In genomic region chr19:42270346-42271044, GRCh38 we compare ENCODE assay signal across 8 cellular contexts. TPM values are rescaled to one million over a fixed set of nuclear protein-coding genes. Genes with fewer than 3 reads are reported as not detected.
DNase-seq lines count a peak whose midpoint lies in the region; ATAC-seq and TF ChIP-seq lines count a peak whose summit lies in the region.

No MANE protein-coding gene starts in this region.

- no peaks in the 10 kb centered on the region for H3K9me3 Mint-ChIP-seq in endothelial cell (ENCODE audit: unreplicated experiment)
- H3K9me3 Mint-ChIP-seq in natural killer cell = no peaks in the 10 kb centered on the region

- H3K4me1 Mint-ChIP-seq in endothelial cell (ENCODE audit: unreplicated experiment) = peaks cover 32% of the 10 kb centered on the region
- H3K4me1 Mint-ChIP-seq in natural killer cell = peaks cover 8 to 10% of the 10 kb centered on the region in 2 donors

- H3K27me3 Mint-ChIP-seq in endothelial cell (ENCODE audit: unreplicated experiment) = peaks cover 5% of the 10 kb centered on the region
- no peaks in the 10 kb centered on the region for H3K27me3 Mint-ChIP-seq in natural killer cell (ENCODE audit: low read depth in 2 of 2)

- H3K79me2 ChIP-seq in DOHH2 (ENCODE audit: control insufficient read depth, low read length) (peaks cover 19% of the 10 kb centered on the region), Loucy (ENCODE audit: insufficient read depth, low read length) (peaks cover 33% of the 10 kb centered on the region)

- H3K27ac Mint-ChIP-seq in endothelial cell (ENCODE audit: unreplicated experiment) (peak overlapping the region; percentile 90), natural killer cell (no peak overlapping the region)

- H3K9ac ChIP-seq in Loucy (ENCODE audit: low read depth, low read length, poor library complexity, severe bottlenecking) = peak overlapping the region; percentile 89

- H3K4me1 ChIP-seq in DOHH2 (ENCODE audit: control insufficient read depth, low read length) = peaks cover 27% of the 10 kb centered on the region
- H3K4me1 ChIP-seq in Loucy (ENCODE audit: insufficient read depth, low read length, poor library complexity, severe bottlenecking) = peaks cover 21% of the 10 kb centered on the region
- H3K4me1 ChIP-seq in thymus (ENCODE audit: control insufficient read depth, insufficient read depth, low read length) = peaks cover 24% of the 10 kb centered on the region

- H3F3A ChIP-seq in DOHH2 (ENCODE audit: control insufficient read depth, insufficient read depth) (peaks cover 3% of the 10 kb centered on the region; the same call in 1 of the 2 replicates), Loucy (ENCODE audit: low read depth) (no peaks in the 10 kb centered on the region)

- peak overlapping the region; percentile 70 for H3K27ac ChIP-seq in DOHH2 (ENCODE audit: low read depth, low read length)
- H3K27ac ChIP-seq in thymus (ENCODE audit: low read depth) = peak overlapping the region; percentile 93

- peak overlapping the region; percentile 94 for H3K4me2 ChIP-seq in DOHH2 (ENCODE audit: low read length)
- H3K4me2 ChIP-seq in Loucy (ENCODE audit: low read depth, low read length, poor library complexity, severe bottlenecking) = peak overlapping the region; percentile 100

- H3K36me3 Mint-ChIP-seq in endothelial cell (ENCODE audit: low read depth, unreplicated experiment) (peaks cover 15% of the 10 kb centered on the region), natural killer cell (no peaks in the 10 kb centered on the region)

- no peaks in the 10 kb centered on the region for H3K27me3 ChIP-seq in DOHH2 (ENCODE audit: control insufficient read depth, low read length)
- no peaks in the 10 kb centered on the region for H3K27me3 ChIP-seq in Loucy (ENCODE audit: insufficient read depth, low read length, poor library complexity, severe bottlenecking)
- no peaks in the 10 kb centered on the region for H3K27me3 ChIP-seq in thymus (ENCODE audit: control insufficient read depth, insufficient read depth)

- H4K20me1 ChIP-seq in DOHH2 (ENCODE audit: control insufficient read depth, insufficient read depth, low read depth, low read length) (no peaks in the 10 kb centered on the region), Loucy (ENCODE audit: insufficient read depth, low read length, poor library complexity, severe bottlenecking) (no peaks in the 10 kb centered on the region)

- TF ChIP-seq CTCF in DOHH2 (IDR thresholded peaks at IDR 0.05; ENCODE audit: low read depth, low read length, poor library complexity, severe bottlenecking) = no peak
- TF ChIP-seq CTCF in Loucy (conservative IDR thresholded peaks at IDR 0.05; ENCODE audit: low read length) = no peak
- no peak for TF ChIP-seq CTCF in endothelial cell (IDR thresholded peaks at IDR 0.05; ENCODE audit: unreplicated experiment)
- no peak for TF ChIP-seq CTCF in natural killer cell (IDR thresholded peaks at IDR 0.05)

- ATAC-seq in natural killer cell (peak in 1 of 3 donors; percentile 5), GM21528 (IDR thresholded peaks at IDR 0.05; ENCODE audit: low FRiP score, unreplicated experiment) (no peak)

- peak; percentile 73 to 78 for DNase-seq in activated CD4-positive, alpha-beta T cell treated with anti-CD3 and anti-CD28 coated beads, Interleukin-2, amount 50 U/mL, for 48 hours
- no peak for DNase-seq in endothelial cell (ENCODE audit: low spot score)
- DNase-seq in natural killer cell = peak; percentile 70
- DNase-seq in D341Med (ENCODE audit: low spot score) = no peak

- H3K36me3 ChIP-seq in DOHH2 (ENCODE audit: control insufficient read depth, low read length) = peaks cover 6% of the 10 kb centered on the region; the same call in 1 of the 2 replicates
- 0 out of 2 replicates have a peak, but pooled peaks cover 3% of the 10 kb centered on the region for H3K36me3 ChIP-seq in Loucy (ENCODE audit: insufficient read depth, low read length)
- H3K36me3 ChIP-seq in thymus (ENCODE audit: control insufficient read depth, insufficient read depth) = peaks cover 39% of the 10 kb centered on the region

- 8% methylated on average over 18 of the region's 18 CpGs for WGBS in thymus

- H3K4me3 Mint-ChIP-seq in endothelial cell (ENCODE audit: unreplicated experiment) = no peak overlapping the region
- peak overlapping the region; percentile 94 for H3K4me3 Mint-ChIP-seq in natural killer cell

- no peak overlapping the region for H2AFZ ChIP-seq in Loucy (ENCODE audit: low read length)

- no peaks in the 10 kb centered on the region for H3K9me3 ChIP-seq in DOHH2 (ENCODE audit: control insufficient read depth, insufficient read depth, low read length)
- H3K9me3 ChIP-seq in Loucy (ENCODE audit: insufficient read depth, low read depth, low read length) = no peaks in the 10 kb centered on the region
- H3K9me3 ChIP-seq in thymus (ENCODE audit: control insufficient read depth) = no peaks in the 10 kb centered on the region

- H3K9me2 ChIP-seq in DOHH2 (replicated peaks; ENCODE audit: control insufficient read depth, low read length) (no peaks in the 10 kb centered on the region), Loucy (replicated peaks; ENCODE audit: low read depth, low read length) (no peaks in the 10 kb centered on the region)

- intact Hi-C loops in natural killer cell (cut with micrococcal nuclease) = no loop called here

- H3K4me3 ChIP-seq in DOHH2 (ENCODE audit: low read length) (peak overlapping the region; percentile 94), Loucy (ENCODE audit: low read length, poor library complexity, severe bottlenecking) (peak overlapping the region; percentile 83), thymus (ENCODE audit: low read length) (peak overlapping the region; percentile 79)

RNA-seq across cellular contexts. Expression of gene CIC, which starts 1.4 kb away (rescaled TPM):
- total RNA-seq in endothelial cell (ENCODE audit: unreplicated experiment) (85.7 TPM), natural killer cell (100 to 1,000 TPM in 2 of 3 donors, 10 to 100 TPM in 1; 95.4 to 121 (median 108) TPM)
- 52.2 TPM for polyA plus RNA-seq in thymus

RNA-seq across cellular contexts. Expression of gene ERF, which starts 15.6 kb away (rescaled TPM):
- total RNA-seq in endothelial cell (ENCODE audit: unreplicated experiment) (109 TPM), natural killer cell (100 to 1,000 TPM in 1 of 3 donors, 10 to 100 TPM in 2; 58.3 to 115 (median 75.6) TPM)
- 53.7 TPM for polyA plus RNA-seq in thymus

RNA-seq across cellular contexts. Expression of gene GSK3A, which starts 28.1 kb away (rescaled TPM):
- total RNA-seq in endothelial cell (ENCODE audit: unreplicated experiment) = 54.4 TPM
- 10 to 100 TPM; 42.5 to 52.1 (median 44.1) TPM for total RNA-seq in natural killer cell
- 31.4 TPM for polyA plus RNA-seq in thymus

RNA-seq across cellular contexts. Expression of gene PRR19, which starts 31.4 kb away (rescaled TPM):
- total RNA-seq in endothelial cell (ENCODE audit: unreplicated experiment) = 1.1 TPM
- not detected for total RNA-seq in natural killer cell
- 0.78 TPM for polyA plus RNA-seq in thymus

RNA-seq across cellular contexts. Expression of gene PAFAH1B3, which starts 31.9 kb away (rescaled TPM):
- total RNA-seq in endothelial cell (ENCODE audit: unreplicated experiment) = 61.4 TPM
- total RNA-seq in natural killer cell = 1 to 10 TPM; 6.1 to 8.9 (median 7.9) TPM
- polyA plus RNA-seq in thymus = 25.6 TPM

Comparison
In these comparisons a context has a peak if more than half of its experiments do, and no peak if none do; other contexts are left out.
1. DNase-seq: peak in activated CD4-positive, alpha-beta T cell treated with anti-CD3 and anti-CD28 coated beads, Interleukin-2, amount 50 U/mL, for 48 hours (2 of 2) and natural killer cell (single experiment); none in endothelial cell (single experiment) and D341Med (single experiment).
2. Peak in every context shown above with its lines, with median percentiles within 50 percentile points of each other: H3K4me3 ChIP-seq.